In the genomic region with DNA sequence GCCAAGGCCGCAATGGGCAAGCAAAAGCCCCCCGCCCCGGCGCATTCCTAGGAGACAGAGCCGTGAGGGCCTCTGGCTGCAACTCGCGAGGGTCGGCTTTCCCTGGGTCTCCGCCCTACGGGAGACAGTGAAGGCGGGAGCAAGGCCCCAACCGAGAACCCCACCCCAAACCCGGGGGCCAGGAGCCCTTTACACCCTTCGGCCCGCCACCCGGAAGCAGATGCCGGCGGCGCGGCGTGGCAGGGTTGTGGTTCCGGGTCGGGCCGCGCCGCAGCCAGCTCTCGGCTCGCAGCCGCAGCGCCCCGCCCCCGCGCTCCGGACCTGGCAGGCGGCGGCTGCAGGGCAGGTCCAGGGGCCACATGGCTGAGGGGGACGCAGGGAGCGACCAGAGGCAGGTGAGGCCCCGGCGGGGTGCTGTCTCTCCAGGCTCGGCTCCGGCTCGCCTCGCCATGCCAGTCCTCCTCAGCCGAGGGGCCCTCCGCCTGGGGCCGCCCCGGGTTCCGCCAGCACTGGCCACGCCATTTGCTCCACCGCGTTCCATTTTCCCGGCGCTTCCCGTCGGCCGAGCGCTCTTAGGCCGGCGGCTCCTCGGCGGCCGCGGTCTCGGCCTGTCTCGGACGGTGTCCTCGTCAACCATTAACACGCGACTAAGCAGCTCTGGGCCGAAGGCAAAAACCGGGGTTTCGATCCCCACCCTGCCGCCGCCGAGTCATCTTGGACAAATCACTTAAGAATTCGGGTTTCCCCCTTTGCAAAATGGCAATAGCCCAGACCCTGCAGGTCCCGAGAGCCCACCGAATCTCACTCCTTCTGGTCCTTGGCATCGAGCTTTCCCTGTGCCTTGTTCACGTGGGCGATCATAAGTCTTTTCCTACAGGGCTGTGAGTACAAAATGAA, we compare ENCODE assay signal across 8 cellular contexts. TPM values are rescaled to one million over a fixed set of nuclear protein-coding genes. Genes with fewer than 3 reads are reported as not detected.
DNase-seq lines count a peak whose midpoint lies in the region; ATAC-seq and TF ChIP-seq lines count a peak whose summit lies in the region.

A gene with protein sequence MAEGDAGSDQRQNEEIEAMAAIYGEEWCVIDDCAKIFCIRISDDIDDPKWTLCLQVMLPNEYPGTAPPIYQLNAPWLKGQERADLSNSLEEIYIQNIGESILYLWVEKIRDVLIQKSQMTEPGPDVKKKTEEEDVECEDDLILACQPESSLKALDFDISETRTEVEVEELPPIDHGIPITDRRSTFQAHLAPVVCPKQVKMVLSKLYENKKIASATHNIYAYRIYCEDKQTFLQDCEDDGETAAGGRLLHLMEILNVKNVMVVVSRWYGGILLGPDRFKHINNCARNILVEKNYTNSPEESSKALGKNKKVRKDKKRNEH (plus strand): TSS at position 273 of the 897 bp plus-strand sequence. CDS start 87 bp downstream, at position 360.

- no peak for TF ChIP-seq CTCF in omental fat pad (IDR thresholded peaks at IDR 0.05)
- no peak for TF ChIP-seq CTCF in suprapubic skin (IDR thresholded peaks at IDR 0.05)

- no peak for TF ChIP-seq POLR2A in suprapubic skin (IDR thresholded peaks at IDR 0.05)

- H3K27ac Mint-ChIP-seq in activated naive CD4-positive, alpha-beta T cell treated with anti-CD3 and anti-CD28 coated beads, Interleukin-2, amount 50 U/mL, for 72 hours: peak within 1 kb of the TSS; percentile 89 to 91

- TF ChIP-seq EP300 in suprapubic skin (IDR thresholded peaks at IDR 0.05): no peak

- ATAC-seq in GM21786 (IDR thresholded peaks at IDR 0.05; ENCODE audit: unreplicated experiment) (peak; percentile 74), SK-N-SH treated with all-trans-retinoic acid at 6 μM for 48 hours (peak; percentile 94), omental fat pad (ENCODE audit: low FRiP score) (peak; percentile 82)
- peak; percentile 93 to 95 for ATAC-seq in activated naive CD4-positive, alpha-beta T cell treated with anti-CD3 and anti-CD28 coated beads, Interleukin-2, amount 50 U/mL, for 72 hours

- H3K27me3 ChIP-seq in suprapubic skin: peaks cover 34% of the 10 kb centered on the region

- H3K4me1 ChIP-seq in suprapubic skin: peaks cover 15% of the 10 kb centered on the region

- H3K9me3 Mint-ChIP-seq in activated naive CD4-positive, alpha-beta T cell treated with anti-CD3 and anti-CD28 coated beads, Interleukin-2, amount 50 U/mL, for 72 hours: peaks cover 9 to 13% of the 10 kb centered on the region in 2 donors

- H3K27ac ChIP-seq in suprapubic skin: peak within 1 kb of the TSS; percentile 66

- no peaks in the 10 kb centered on the region for H3K9me3 ChIP-seq in suprapubic skin

- peak within 1 kb of the TSS; percentile 89 for H3K4me3 ChIP-seq in suprapubic skin

- DNase-seq in ELF-1 (ENCODE audit: low read depth, low spot score) (peak; percentile 93), Kasumi-1 (lab: John Stamatoyannopoulos, UW) (peak; percentile 66 to 72), glomerular visceral epithelial cell (ENCODE audit: extremely low spot score) (peak; percentile 90), omental fat pad (ENCODE audit: low spot score) (peak; percentile 53), suprapubic skin (ENCODE audit: low spot score in 2 of 2) (peak; percentile 77 to 82)
- peak; percentile 83 to 88 for DNase-seq in activated naive CD4-positive, alpha-beta T cell treated with anti-CD3 and anti-CD28 coated beads, Interleukin-2, amount 50 U/mL, for 72 hours (ENCODE audit: low spot score in 2 of 2)

- H3K36me3 Mint-ChIP-seq in activated naive CD4-positive, alpha-beta T cell treated with anti-CD3 and anti-CD28 coated beads, Interleukin-2, amount 50 U/mL, for 72 hours: peaks cover 26 to 42% of the 10 kb centered on the region in 2 donors

- peaks cover 9% of the 10 kb centered on the region for H3K36me3 ChIP-seq in suprapubic skin

- WGBS in suprapubic skin: 5% methylated on average over 17 of the region's 82 CpGs

TF ChIP-seq in SK-N-SH treated with all-trans-retinoic acid at 6 μM for 48 hours, 23 proteins besides CTCF, POLR2A, EP300 and RAD21 (continues in another document):
- TF ChIP-seq, protein P1, sequence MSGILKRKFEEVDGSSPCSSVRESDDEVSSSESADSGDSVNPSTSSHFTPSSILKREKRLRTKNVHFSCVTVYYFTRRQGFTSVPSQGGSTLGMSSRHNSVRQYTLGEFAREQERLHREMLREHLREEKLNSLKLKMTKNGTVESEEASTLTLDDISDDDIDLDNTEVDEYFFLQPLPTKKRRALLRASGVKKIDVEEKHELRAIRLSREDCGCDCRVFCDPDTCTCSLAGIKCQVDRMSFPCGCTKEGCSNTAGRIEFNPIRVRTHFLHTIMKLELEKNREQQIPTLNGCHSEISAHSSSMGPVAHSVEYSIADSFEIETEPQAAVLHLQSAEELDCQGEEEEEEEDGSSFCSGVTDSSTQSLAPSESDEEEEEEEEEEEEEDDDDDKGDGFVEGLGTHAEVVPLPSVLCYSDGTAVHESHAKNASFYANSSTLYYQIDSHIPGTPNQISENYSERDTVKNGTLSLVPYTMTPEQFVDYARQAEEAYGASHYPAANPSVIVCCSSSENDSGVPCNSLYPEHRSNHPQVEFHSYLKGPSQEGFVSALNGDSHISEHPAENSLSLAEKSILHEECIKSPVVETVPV (CRISPR knock-in tag; IDR thresholded peaks at IDR 0.05): no peak
- TF ChIP-seq BACH2 (CRISPR knock-in tag; IDR thresholded peaks at IDR 0.05; ENCODE audit: borderline replicate concordance): no peak
- peak; percentile 83 for TF ChIP-seq ZFP3 (CRISPR knock-in tag; IDR thresholded peaks at IDR 0.05)
- no peak for TF ChIP-seq TCF4 (CRISPR knock-in tag; IDR thresholded peaks at IDR 0.05; ENCODE audit: borderline replicate concordance)
- no peak for TF ChIP-seq ARNTL (CRISPR knock-in tag; IDR thresholded peaks at IDR 0.05; ENCODE audit: borderline replicate concordance, low read depth)
- no peak for TF ChIP-seq ZC3H10 (CRISPR knock-in tag; IDR thresholded peaks at IDR 0.05)
- peak; percentile 73 for TF ChIP-seq GLIS3 (CRISPR knock-in tag; IDR thresholded peaks at IDR 0.05)
- TF ChIP-seq ZNF70 (CRISPR knock-in tag; IDR thresholded peaks at IDR 0.05): no peak
- TF ChIP-seq, protein P2, sequence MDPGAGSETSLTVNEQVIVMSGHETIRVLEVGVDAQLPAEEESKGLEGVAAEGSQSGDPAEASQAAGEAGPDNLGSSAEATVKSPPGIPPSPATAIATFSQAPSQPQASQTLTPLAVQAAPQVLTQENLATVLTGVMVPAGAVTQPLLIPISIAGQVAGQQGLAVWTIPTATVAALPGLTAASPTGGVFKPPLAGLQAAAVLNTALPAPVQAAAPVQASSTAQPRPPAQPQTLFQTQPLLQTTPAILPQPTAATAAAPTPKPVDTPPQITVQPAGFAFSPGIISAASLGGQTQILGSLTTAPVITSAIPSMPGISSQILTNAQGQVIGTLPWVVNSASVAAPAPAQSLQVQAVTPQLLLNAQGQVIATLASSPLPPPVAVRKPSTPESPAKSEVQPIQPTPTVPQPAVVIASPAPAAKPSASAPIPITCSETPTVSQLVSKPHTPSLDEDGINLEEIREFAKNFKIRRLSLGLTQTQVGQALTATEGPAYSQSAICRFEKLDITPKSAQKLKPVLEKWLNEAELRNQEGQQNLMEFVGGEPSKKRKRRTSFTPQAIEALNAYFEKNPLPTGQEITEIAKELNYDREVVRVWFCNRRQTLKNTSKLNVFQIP (CRISPR knock-in tag; IDR thresholded peaks at IDR 0.05; ENCODE audit: borderline replicate concordance, low read depth): no peak
- TF ChIP-seq, protein P3, sequence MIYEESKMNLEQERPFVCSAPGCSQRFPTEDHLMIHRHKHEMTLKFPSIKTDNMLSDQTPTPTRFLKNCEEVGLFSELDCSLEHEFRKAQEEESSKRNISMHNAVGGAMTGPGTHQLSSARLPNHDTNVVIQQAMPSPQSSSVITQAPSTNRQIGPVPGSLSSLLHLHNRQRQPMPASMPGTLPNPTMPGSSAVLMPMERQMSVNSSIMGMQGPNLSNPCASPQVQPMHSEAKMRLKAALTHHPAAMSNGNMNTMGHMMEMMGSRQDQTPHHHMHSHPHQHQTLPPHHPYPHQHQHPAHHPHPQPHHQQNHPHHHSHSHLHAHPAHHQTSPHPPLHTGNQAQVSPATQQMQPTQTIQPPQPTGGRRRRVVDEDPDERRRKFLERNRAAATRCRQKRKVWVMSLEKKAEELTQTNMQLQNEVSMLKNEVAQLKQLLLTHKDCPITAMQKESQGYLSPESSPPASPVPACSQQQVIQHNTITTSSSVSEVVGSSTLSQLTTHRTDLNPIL (CRISPR knock-in tag; IDR thresholded peaks at IDR 0.05; ENCODE audit: low read depth): no peak
- TF ChIP-seq ZFP30 (CRISPR knock-in tag; IDR thresholded peaks at IDR 0.05): peak; percentile 56; the same call in 1 of the 2 replicates
- peak; percentile 37; the same call in 1 of the 2 replicates for TF ChIP-seq ISL1 (CRISPR knock-in tag; IDR thresholded peaks at IDR 0.05)
- TF ChIP-seq, protein P4, sequence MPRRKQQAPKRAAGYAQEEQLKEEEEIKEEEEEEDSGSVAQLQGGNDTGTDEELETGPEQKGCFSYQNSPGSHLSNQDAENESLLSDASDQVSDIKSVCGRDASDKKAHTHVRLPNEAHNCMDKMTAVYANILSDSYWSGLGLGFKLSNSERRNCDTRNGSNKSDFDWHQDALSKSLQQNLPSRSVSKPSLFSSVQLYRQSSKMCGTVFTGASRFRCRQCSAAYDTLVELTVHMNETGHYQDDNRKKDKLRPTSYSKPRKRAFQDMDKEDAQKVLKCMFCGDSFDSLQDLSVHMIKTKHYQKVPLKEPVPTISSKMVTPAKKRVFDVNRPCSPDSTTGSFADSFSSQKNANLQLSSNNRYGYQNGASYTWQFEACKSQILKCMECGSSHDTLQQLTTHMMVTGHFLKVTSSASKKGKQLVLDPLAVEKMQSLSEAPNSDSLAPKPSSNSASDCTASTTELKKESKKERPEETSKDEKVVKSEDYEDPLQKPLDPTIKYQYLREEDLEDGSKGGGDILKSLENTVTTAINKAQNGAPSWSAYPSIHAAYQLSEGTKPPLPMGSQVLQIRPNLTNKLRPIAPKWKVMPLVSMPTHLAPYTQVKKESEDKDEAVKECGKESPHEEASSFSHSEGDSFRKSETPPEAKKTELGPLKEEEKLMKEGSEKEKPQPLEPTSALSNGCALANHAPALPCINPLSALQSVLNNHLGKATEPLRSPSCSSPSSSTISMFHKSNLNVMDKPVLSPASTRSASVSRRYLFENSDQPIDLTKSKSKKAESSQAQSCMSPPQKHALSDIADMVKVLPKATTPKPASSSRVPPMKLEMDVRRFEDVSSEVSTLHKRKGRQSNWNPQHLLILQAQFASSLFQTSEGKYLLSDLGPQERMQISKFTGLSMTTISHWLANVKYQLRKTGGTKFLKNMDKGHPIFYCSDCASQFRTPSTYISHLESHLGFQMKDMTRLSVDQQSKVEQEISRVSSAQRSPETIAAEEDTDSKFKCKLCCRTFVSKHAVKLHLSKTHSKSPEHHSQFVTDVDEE (CRISPR knock-in tag; IDR thresholded peaks at IDR 0.05): peak; percentile 83
- peak; percentile 89; the same call in 1 of the 2 replicates for TF ChIP-seq PPARA (CRISPR knock-in tag; IDR thresholded peaks at IDR 0.05; ENCODE audit: borderline replicate concordance)
- TF ChIP-seq CSDC2 (CRISPR knock-in tag; IDR thresholded peaks at IDR 0.05): peak; percentile 93
- TF ChIP-seq RARB (CRISPR knock-in tag; IDR thresholded peaks at IDR 0.05): no peak

RNA-seq across cellular contexts. Expression of the gene that starts here (rescaled TPM):
- total RNA-seq in activated naive CD4-positive, alpha-beta T cell treated with anti-CD3 and anti-CD28 coated beads, Interleukin-2, amount 50 U/mL, for 72 hours: 10 to 100 TPM in 1 of 2 donors, 1 to 10 TPM in 1; 7.4 to 13.6 TPM
- total RNA-seq in omental fat pad (10 to 100 TPM; 14.9 to 22.9 (median 20.3) TPM), suprapubic skin (10 to 100 TPM; 14.7 to 26.2 (median 15.4) TPM)

Comparison
In these comparisons a context has a peak if more than half of its experiments do, and no peak if none do; other contexts are left out.
1. Peak in every context shown above with its lines: DNase-seq, ATAC-seq, H3K4me3 ChIP-seq and H3K27ac ChIP-seq.